13 cellular contexts compared by ENCODE assay signal in genomic region chr10:43205681-43206390, GRCh38.
A peak's percentile ranks its signal among the peaks of the same experiment; 100 is the strongest.
DNase-seq lines count a peak whose midpoint lies in the region; ATAC-seq, FAIRE-seq and TF ChIP-seq lines count a peak whose summit lies in the region.
"Had no signal": no experiment of that assay in that cellular context is flagged by ENCODE, and none has a peak within 500 bp of the region (broad histone marks: within the 10 kb centered on the region; RNA-seq: fewer than 3 reads in every experiment).

No MANE protein-coding gene starts in this region.

- no peak for TF ChIP-seq POLR2A in GM12892 (IDR thresholded peaks at IDR 0.05; ENCODE audit: low read depth, low read length)

- DNase-seq in GM12892 (ENCODE audit: insufficient read length), result peak; percentile 9
- peak; percentile 42 for DNase-seq in ecto neural progenitor cell (ENCODE audit: low spot score)
- peak in 4 of 6 donors; percentile 5 to 65 (median 27) for DNase-seq in pancreas
- DNase-seq in NCI-H1417 treated with DMSO at 0.1 percent for 48 hours (lab: John Stamatoyannopoulos, UW), result no peak
- DNase-seq: activated gamma-delta T cell; effector CD8-positive, alpha-beta T cell; NCI-H1092 treated with DMSO at 0.1 percent for 48 hours had no signal

- FAIRE-seq in GM12892 (lab: Jason Lieb, UNC), result no peak
- no peak for FAIRE-seq in pancreas (lab: Jason Lieb, UNC)

- WGBS in pancreas, 2 donors, result 87 to 88% methylated on average over 20 of the region's 20 CpGs

- ATAC-seq in pancreas (no peak), GM18511 (IDR thresholded peaks at IDR 0.05; ENCODE audit: unreplicated experiment) (no peak), GM21825 (IDR thresholded peaks at IDR 0.05; ENCODE audit: unreplicated experiment) (no peak), GM19328 (IDR thresholded peaks at IDR 0.05; ENCODE audit: unreplicated experiment) (no peak)

- intact Hi-C loops in pancreas (cut with DNase I), result no loop called here

- H4K20me1 ChIP-seq in BLaER1, result no peaks in the 10 kb centered on the region

- H3K9me3 ChIP-seq in BLaER1, result no peaks in the 10 kb centered on the region
- no peaks in the 10 kb centered on the region for H3K9me3 ChIP-seq in pancreas
- H3K9me3 ChIP-seq: BLaER1 treated with 17β-estradiol and CSF1 and Interleukin-3, amounts not matched to agents 10 nM and 100 nM had no signal

- peaks cover 54% of the 10 kb centered on the region for H3K4me1 ChIP-seq in BLaER1
- no peaks in the 10 kb centered on the region for H3K4me1 ChIP-seq in pancreas

- H3K4me3 ChIP-seq in BLaER1 (no peak overlapping the region), pancreas (no peak overlapping the region)
- H3K4me3 ChIP-seq: BLaER1 treated with 17β-estradiol and CSF1 and Interleukin-3, amounts not matched to agents 10 nM and 100 nM; K562 had no signal

- H3K9ac ChIP-seq in BLaER1, result no peak overlapping the region

- 0 out of 2 replicates have a peak overlapping the region, but pooled peaks have one; percentile 56 for H3K27ac ChIP-seq in BLaER1
- no peak overlapping the region for H3K27ac ChIP-seq in pancreas

- TF ChIP-seq CTCF in pancreas (IDR thresholded peaks at IDR 0.05), result no peak

- no peaks in the 10 kb centered on the region for H3K36me3 ChIP-seq in BLaER1
- no peaks in the 10 kb centered on the region for H3K36me3 ChIP-seq in pancreas
- H3K36me3 ChIP-seq: BLaER1 treated with 17β-estradiol and CSF1 and Interleukin-3, amounts not matched to agents 10 nM and 100 nM had no signal

- H3K27me3 ChIP-seq in BLaER1 (no peaks in the 10 kb centered on the region), pancreas (no peaks in the 10 kb centered on the region)
- H3K27me3 ChIP-seq: BLaER1 treated with 17β-estradiol and CSF1 and Interleukin-3, amounts not matched to agents 10 nM and 100 nM had no signal

- no peak overlapping the region for H3K4me2 ChIP-seq in BLaER1
